23 cellular contexts compared by ENCODE assay signal in genomic region chr6:140001005-140001404, GRCh38.
DNase-seq lines count a peak whose midpoint lies in the region; ATAC-seq and TF ChIP-seq lines count a peak whose summit lies in the region.
"Had no signal": no experiment of that assay in that cellular context is flagged by ENCODE, and none has a peak within 500 bp of the region (broad histone marks: within the 10 kb centered on the region; RNA-seq: fewer than 3 reads in every experiment).

No MANE protein-coding gene starts in this region.

- DNase-seq in A673 (ENCODE audit: low spot score): no peak
- no peak for DNase-seq in HFFc6
- peak; percentile 32 to 74 (median 56) for DNase-seq in adrenal gland
- peak; percentile 45 for DNase-seq in iris pigment epithelial cell (ENCODE audit: low read depth)
- no peak for DNase-seq in aorta
- no peak for DNase-seq in hippocampal formation (lab: John Stamatoyannopoulos, UW)
- DNase-seq: Calu3; CD8-positive, alpha-beta T cell; GOT3; Karpas-422; NCI-H1048; NCI-H1436; NCI-H1930; NCI-H226; NCI-H524 treated with DMSO at 0.1 percent for 48 hours; PC-3; RPMI8226; SHP77 treated with DMSO at 0.1 percent for 48 hours had no signal

- H3K4me1 ChIP-seq in A673 (ENCODE audit: insufficient read depth, low read length, poor library complexity, severe bottlenecking): peaks cover 27% of the 10 kb centered on the region
- peaks cover 0 to 10% of the 10 kb centered on the region in 2 donors for H3K4me1 ChIP-seq in adrenal gland (replicated peaks in 1 of 2)
- no peaks in the 10 kb centered on the region for H3K4me1 ChIP-seq in aorta (ENCODE audit: control insufficient read depth in 1 of 2, insufficient read depth in 2 of 2, low read length in 2 of 2)

- H3K4me3 ChIP-seq in A673 (ENCODE audit: low read depth, low read length, poor library complexity, severe bottlenecking) (no peak overlapping the region), adrenal gland (no peak overlapping the region), aorta (ENCODE audit: low read length in 2 of 2) (no peak overlapping the region)
- H3K4me3 ChIP-seq: BLaER1 treated with 17β-estradiol and CSF1 and Interleukin-3, amounts not matched to agents 10 nM and 100 nM had no signal

- intact Hi-C loops in A673 (cut with micrococcal nuclease; ENCODE audit: unreplicated experiment): no loop called here
- intact Hi-C loops in adrenal gland (cut with DNase I): no loop called here
- intact Hi-C loops in aorta (cut with DNase I): no loop called here

- no peak for ATAC-seq in aorta (ENCODE audit: low FRiP score)
- no peak for ATAC-seq in HG02588 (IDR thresholded peaks at IDR 0.05; ENCODE audit: unreplicated experiment)
- ATAC-seq in GM21723 (IDR thresholded peaks at IDR 0.05; ENCODE audit: unreplicated experiment): no peak
- ATAC-seq: CD8-positive, alpha-beta T cell; HCT116; PC-3 had no signal

- H3K9me3 ChIP-seq in A673 (ENCODE audit: low read depth, low read length, poor library complexity, severe bottlenecking) (no peaks in the 10 kb centered on the region), adrenal gland (replicated peaks in 1 of 3) (no peaks in the 10 kb centered on the region), aorta (ENCODE audit: control insufficient read depth, low read length) (no peaks in the 10 kb centered on the region)

- BruUV-seq in A673 (replicated peaks; lab: Mats Ljungman, UMichigan): no TSS peak

- H3K9me3 Mint-ChIP-seq in HFFc6: 0 out of 2 replicates have a peak, but pooled peaks cover 4% of the 10 kb centered on the region
- H3K9me3 Mint-ChIP-seq: IgD-negative memory B cell had no signal

- peaks cover 58% of the 10 kb centered on the region for H3K4me1 Mint-ChIP-seq in HFFc6 (ENCODE audit: low read depth)

- CTCF ChIA-PET in A673 (lab: Charles Lee): no interaction called here

- POLR2A ChIA-PET in A673 (lab: Charles Lee; ENCODE audit: low non-redundant PET): no interaction called here

- peak overlapping the region; percentile 62 for H3K27ac ChIP-seq in A673 (ENCODE audit: low read depth, low read length, poor library complexity, severe bottlenecking)
- no peak overlapping the region for H3K27ac ChIP-seq in adrenal gland
- H3K27ac ChIP-seq in aorta (ENCODE audit: low read depth in 1 of 2, low read length in 2 of 2): no peak overlapping the region
- H3K27ac ChIP-seq: BLaER1 treated with 17β-estradiol and CSF1 and Interleukin-3, amounts not matched to agents 10 nM and 100 nM had no signal

- peaks cover 20% of the 10 kb centered on the region for H3K36me3 Mint-ChIP-seq in HFFc6 (ENCODE audit: low read depth)
- H3K36me3 Mint-ChIP-seq: CD8-positive, alpha-beta T cell; IgD-negative memory B cell had no signal

- 20 to 29% (median 24%) methylated on average over 2 of the region's 2 CpGs for WGBS in adrenal gland, 4 donors
- WGBS in aorta, 2 donors: 41% methylated on average over 2 of the region's 2 CpGs

- H3K27me3 Mint-ChIP-seq in HFFc6 (ENCODE audit: insufficient read depth): no peaks in the 10 kb centered on the region
- H3K27me3 Mint-ChIP-seq: IgD-negative memory B cell had no signal

- H3K36me3 ChIP-seq in A673 (ENCODE audit: insufficient read depth, low read length, poor library complexity, severe bottlenecking): no peaks in the 10 kb centered on the region
- no peaks in the 10 kb centered on the region for H3K36me3 ChIP-seq in adrenal gland (replicated peaks in 1 of 2)
- H3K36me3 ChIP-seq in aorta (ENCODE audit: control insufficient read depth in 1 of 2, insufficient read depth in 2 of 2, low read length in 1 of 2): no peaks in the 10 kb centered on the region
- H3K36me3 ChIP-seq: BLaER1 treated with 17β-estradiol and CSF1 and Interleukin-3, amounts not matched to agents 10 nM and 100 nM had no signal

- TF ChIP-seq POLR2A in adrenal gland (IDR thresholded peaks at IDR 0.05): no peak

- peak overlapping the region; percentile 75; the same call in 1 of the 2 replicates for H3K27ac Mint-ChIP-seq in HFFc6
- H3K27ac Mint-ChIP-seq: CD8-positive, alpha-beta T cell; IgD-negative memory B cell had no signal

- H3K27me3 ChIP-seq in A673 (replicated peaks; ENCODE audit: insufficient read depth, low read depth, low read length, poor library complexity) (no peaks in the 10 kb centered on the region), adrenal gland (no peaks in the 10 kb centered on the region), aorta (ENCODE audit: control insufficient read depth in 1 of 2, insufficient read depth in 2 of 2, low read length in 1 of 2) (no peaks in the 10 kb centered on the region)
- H3K27me3 ChIP-seq: BLaER1 treated with 17β-estradiol and CSF1 and Interleukin-3, amounts not matched to agents 10 nM and 100 nM had no signal

- H3K4me3 Mint-ChIP-seq in HFFc6: no peak overlapping the region
- H3K4me3 Mint-ChIP-seq: CD8-positive, alpha-beta T cell; IgD-negative memory B cell had no signal

- TF ChIP-seq CTCF in A673 (conservative IDR thresholded peaks at IDR 0.05; ENCODE audit: low read depth, low read length) (no peak), HFFc6 (IDR thresholded peaks at IDR 0.05) (no peak), adrenal gland (IDR thresholded peaks at IDR 0.05) (no peak)

Comparison
In these comparisons a context has a peak if more than half of its experiments do, and no peak if none do; other contexts are left out.
1. DNase-seq: peak in adrenal gland (7 of 7) and iris pigment epithelial cell (single experiment); none in A673 (single experiment), HFFc6 (single experiment), aorta (0 of 2) and hippocampal formation (0 of 2).